In the genomic region with DNA sequence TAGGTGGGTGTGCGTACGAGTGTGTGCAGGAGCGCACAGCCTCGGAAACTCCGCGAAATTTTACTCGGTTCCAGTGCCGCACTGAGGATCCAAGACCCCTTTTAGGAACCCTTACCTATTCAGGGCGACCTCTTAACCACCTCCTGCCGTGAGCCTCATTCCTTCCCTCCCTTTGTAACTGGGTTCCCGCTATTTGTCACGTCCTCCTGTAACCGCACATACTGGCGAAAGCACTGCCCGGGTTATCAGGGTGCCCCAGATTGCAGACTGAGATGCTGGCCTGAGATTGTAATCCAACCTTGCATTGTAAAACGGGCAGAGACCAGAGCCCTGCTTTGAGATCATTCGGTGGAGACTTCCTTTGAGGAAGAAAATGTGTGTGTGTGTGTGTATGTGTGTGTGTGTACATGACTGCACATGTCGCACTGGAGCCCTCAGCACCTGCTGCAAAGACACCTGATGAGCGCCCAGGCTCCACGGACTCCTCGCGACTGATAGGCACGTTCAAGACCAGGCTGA, we compare ENCODE assay signal across 8 cellular contexts.
DNase-seq lines count a peak whose midpoint lies in the region; ATAC-seq and TF ChIP-seq lines count a peak whose summit lies in the region.

No MANE protein-coding gene starts in this region.

- peak overlapping the region; percentile 100 for H3K4me3 Mint-ChIP-seq in CD8-positive, alpha-beta T cell

- peaks cover 50% of the 10 kb centered on the region for H3K4me1 ChIP-seq in CD8-positive, alpha-beta T cell (ENCODE audit: insufficient read depth, low read length)
- H3K4me1 ChIP-seq in SK-N-SH (ENCODE audit: control insufficient read depth in 1 of 2, insufficient read depth in 2 of 2, low read depth in 1 of 2, low read length in 1 of 2) (peaks cover 2 to 21% of the 10 kb centered on the region in 2 experiments; a peak in 2 of 4 replicates), liver (ENCODE audit: control insufficient read depth in 4 of 4, insufficient read depth in 4 of 4, low read length in 3 of 4) (peaks cover 0 to 17% (median 4%) of the 10 kb centered on the region in 4 donors), subcutaneous abdominal adipose tissue (ENCODE audit: control insufficient read depth in 5 of 5, insufficient read depth in 5 of 5, low read length in 5 of 5) (peaks cover 0 to 61% (median 48%) of the 10 kb centered on the region in 5 donors)

- intact Hi-C loops in CD8-positive, alpha-beta T cell (cut with DNase I, micrococcal nuclease) = loop anchor here (2.0 kb wide), 7 partner anchors 16 to 198 kb away; a partner anchor contains a TSS

- TF ChIP-seq CTCF in CD8-positive, alpha-beta T cell (IDR thresholded peaks at IDR 0.05) = no peak
- TF ChIP-seq CTCF in SK-N-SH (IDR thresholded peaks at IDR 0.05) (no peak), liver (IDR thresholded peaks at IDR 0.05; ENCODE audit: low read depth, low read length, missing input control) (no peak), GM10266 (IDR thresholded peaks at IDR 0.05; ENCODE audit: control insufficient read depth, insufficient read depth, low read depth, missing control alignments) (no peak)

- WGBS in SK-N-SH (ENCODE audit: low lambda C conversion rate) = 18% methylated on average over 19 of the region's 23 CpGs
- 7% methylated on average over 23 of the region's 23 CpGs for WGBS in liver

- peaks cover 75% of the 10 kb centered on the region for H3K4me1 Mint-ChIP-seq in CD8-positive, alpha-beta T cell (ENCODE audit: low read depth)

- peak overlapping the region; percentile 96 for H3K4me3 ChIP-seq in CD8-positive, alpha-beta T cell (ENCODE audit: low read depth, low read length)
- H3K4me3 ChIP-seq in SK-N-SH (ENCODE audit: low read depth in 2 of 2, low read length in 1 of 2) (peak overlapping the region; percentile 64 to 100), liver (ENCODE audit: low read depth in 1 of 3, low read length in 3 of 3) (peak overlapping the region; percentile 70 to 99 (median 95)), subcutaneous abdominal adipose tissue (ENCODE audit: low read depth in 1 of 5, low read length in 5 of 5) (peak overlapping the region; percentile 89 to 99 (median 95))

- no peaks in the 10 kb centered on the region for H3K36me3 ChIP-seq in CD8-positive, alpha-beta T cell (ENCODE audit: insufficient read depth, low read length)
- no peaks in the 10 kb centered on the region for H3K36me3 ChIP-seq in SK-N-SH (replicated peaks in 1 of 2; ENCODE audit: control insufficient read depth in 1 of 2, insufficient read depth in 2 of 2, low read length in 1 of 2)
- H3K36me3 ChIP-seq in liver (ENCODE audit: control insufficient read depth in 4 of 4, insufficient read depth in 3 of 4, low read depth in 1 of 4, low read length in 3 of 4) = no peaks in the 10 kb centered on the region
- H3K36me3 ChIP-seq in subcutaneous abdominal adipose tissue (ENCODE audit: control insufficient read depth in 5 of 5, insufficient read depth in 5 of 5, low read length in 5 of 5) = no peaks in the 10 kb centered on the region

- peak overlapping the region; percentile 99 for H3K27ac Mint-ChIP-seq in CD8-positive, alpha-beta T cell

- H3K9me3 Mint-ChIP-seq in CD8-positive, alpha-beta T cell = no peaks in the 10 kb centered on the region

- TF ChIP-seq RAD21 in SK-N-SH (IDR thresholded peaks at IDR 0.05; ENCODE audit: low read length) (no peak), liver (IDR thresholded peaks at IDR 0.05) (no peak)

- no peaks in the 10 kb centered on the region for H4K20me1 ChIP-seq in SK-N-SH (ENCODE audit: insufficient read depth)

- H3K27me3 ChIP-seq in CD8-positive, alpha-beta T cell (ENCODE audit: insufficient read depth, low read length) = no peaks in the 10 kb centered on the region
- H3K27me3 ChIP-seq in SK-N-SH (ENCODE audit: insufficient read depth) = no peaks in the 10 kb centered on the region
- no peaks in the 10 kb centered on the region for H3K27me3 ChIP-seq in liver (ENCODE audit: control insufficient read depth in 4 of 4, insufficient read depth in 4 of 4, low read length in 3 of 4)
- no peaks in the 10 kb centered on the region for H3K27me3 ChIP-seq in subcutaneous abdominal adipose tissue (ENCODE audit: control insufficient read depth in 5 of 5, insufficient read depth in 4 of 5, low read length in 5 of 5)

- H3F3A ChIP-seq in SK-N-SH (replicated peaks; ENCODE audit: insufficient read depth) = peaks cover 12% of the 10 kb centered on the region

- no peak for ATAC-seq in CD8-positive, alpha-beta T cell
- ATAC-seq in GM19395 (IDR thresholded peaks at IDR 0.05; ENCODE audit: unreplicated experiment) (peak; percentile 15), HG03571 (IDR thresholded peaks at IDR 0.05; ENCODE audit: unreplicated experiment) (peak; percentile 7)

- no peaks in the 10 kb centered on the region for H3K9me3 ChIP-seq in CD8-positive, alpha-beta T cell (ENCODE audit: low read length)
- H3K9me3 ChIP-seq in SK-N-SH = no peaks in the 10 kb centered on the region
- peaks cover 0 to 4% (median 0%) of the 10 kb centered on the region in 4 donors for H3K9me3 ChIP-seq in liver (ENCODE audit: control insufficient read depth in 4 of 4, low read length in 3 of 4)
- H3K9me3 ChIP-seq in subcutaneous abdominal adipose tissue (ENCODE audit: control insufficient read depth in 5 of 5, low read length in 5 of 5) = no peaks in the 10 kb centered on the region

- H3K79me2 ChIP-seq in SK-N-SH (ENCODE audit: insufficient read depth) = peaks cover 52% of the 10 kb centered on the region

- H2AFZ ChIP-seq in SK-N-SH (ENCODE audit: low read depth) = peak overlapping the region; percentile 73

- H3K9me2 ChIP-seq in SK-N-SH = no peaks in the 10 kb centered on the region

- H3K9ac ChIP-seq in SK-N-SH (peak overlapping the region; percentile 89), liver (ENCODE audit: low read depth in 1 of 2, low read length in 2 of 2) (peak overlapping the region; percentile 89 to 92), subcutaneous abdominal adipose tissue (ENCODE audit: low read length in 5 of 5) (peak overlapping the region; percentile 75 to 91 (median 89))

- peaks cover 29% of the 10 kb centered on the region for H3K36me3 Mint-ChIP-seq in CD8-positive, alpha-beta T cell

- H3K27ac ChIP-seq in CD8-positive, alpha-beta T cell (ENCODE audit: low read depth, low read length) = peak overlapping the region; percentile 79
- H3K27ac ChIP-seq in SK-N-SH (ENCODE audit: low read depth in 2 of 2, low read length in 1 of 2) = peak overlapping the region; percentile 62 to 85; a peak in 3 of 4 replicates
- H3K27ac ChIP-seq in liver (ENCODE audit: low read depth in 1 of 2, low read length in 2 of 2) = peak overlapping the region; percentile 93 to 94
- H3K27ac ChIP-seq in subcutaneous abdominal adipose tissue (ENCODE audit: low read depth, low read length) = peak overlapping the region; percentile 92

- H3K27me3 Mint-ChIP-seq in CD8-positive, alpha-beta T cell (ENCODE audit: low read depth) = no peaks in the 10 kb centered on the region

- CTCF ChIA-PET in CD8-positive, alpha-beta T cell (lab: Charles Lee) = interaction anchor here (1.1 to 5.9 kb wide), 10 partner anchors 10 to 281 kb away, joined by 3 to 34 read pairs (median 8); a partner anchor contains a TSS
- CTCF ChIA-PET in SK-N-SH (lab: Yijun Ruan, JAX) = interaction anchor here (0.7 to 1.7 kb wide), 5 partner anchors 46 to 281 kb away, joined by 3 to 7 read pairs (median 3); a partner anchor contains a TSS

- peak in 4 of 7 experiments; percentile 42 to 68 (median 46) for DNase-seq in CD8-positive, alpha-beta T cell
- DNase-seq in SK-N-SH (peak; percentile 43), cerebellum (ENCODE audit: low spot score) (peak; percentile 6), GM10266 (ENCODE audit: extremely low spot score) (no peak)

- POLR2A ChIA-PET in CD8-positive, alpha-beta T cell (lab: Charles Lee) = interaction anchor here (1.0 to 2.5 kb wide), 13 partner anchors 8 to 198 kb away, joined by 3 to 10 read pairs (median 7); a partner anchor contains a TSS
- POLR2A ChIA-PET in SK-N-SH (lab: Yijun Ruan, JAX) = interaction anchor here (0.6 to 1.5 kb wide), 6 partner anchors 13 to 281 kb away, joined by 3 to 11 read pairs (median 4); a partner anchor contains a TSS

- TF ChIP-seq EP300 in SK-N-SH (IDR thresholded peaks at IDR 0.05; ENCODE audit: borderline replicate concordance in 1 of 2, low read depth in 1 of 2, low read length in 1 of 2) = no peak

- H3K4me2 ChIP-seq in SK-N-SH = peak overlapping the region; percentile 86

TF ChIP-seq in SK-N-SH, 30 proteins besides CTCF, POLR2A, EP300 and RAD21 (continues in another document):
- no peak for TF ChIP-seq TAF1 (IDR thresholded peaks at IDR 0.05; ENCODE audit: borderline replicate concordance, low read depth, low read length)
- TF ChIP-seq GATA2 (CRISPR knock-in tag; IDR thresholded peaks at IDR 0.05) = peak; percentile 76
- TF ChIP-seq, protein P1, sequence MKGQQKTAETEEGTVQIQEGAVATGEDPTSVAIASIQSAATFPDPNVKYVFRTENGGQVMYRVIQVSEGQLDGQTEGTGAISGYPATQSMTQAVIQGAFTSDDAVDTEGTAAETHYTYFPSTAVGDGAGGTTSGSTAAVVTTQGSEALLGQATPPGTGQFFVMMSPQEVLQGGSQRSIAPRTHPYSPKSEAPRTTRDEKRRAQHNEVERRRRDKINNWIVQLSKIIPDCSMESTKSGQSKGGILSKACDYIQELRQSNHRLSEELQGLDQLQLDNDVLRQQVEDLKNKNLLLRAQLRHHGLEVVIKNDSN (IDR thresholded peaks at IDR 0.05; ENCODE audit: borderline replicate concordance, low read depth) = no peak
- no peak for TF ChIP-seq RCOR1 (IDR thresholded peaks at IDR 0.05; ENCODE audit: low read length)
- TF ChIP-seq, protein P2, sequence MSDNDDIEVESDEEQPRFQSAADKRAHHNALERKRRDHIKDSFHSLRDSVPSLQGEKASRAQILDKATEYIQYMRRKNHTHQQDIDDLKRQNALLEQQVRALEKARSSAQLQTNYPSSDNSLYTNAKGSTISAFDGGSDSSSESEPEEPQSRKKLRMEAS (IDR thresholded peaks at IDR 0.05; ENCODE audit: low read depth) = no peak

TF ChIP-seq in liver, 16 proteins besides CTCF, POLR2A, EP300 and RAD21 (continues in another document):
- TF ChIP-seq JUND (IDR thresholded peaks at IDR 0.05) (no peak), RXRA (IDR thresholded peaks at IDR 0.05) (no peak), HNF4A (conservative IDR thresholded peaks at IDR 0.05) (no peak), NR2F2 (IDR thresholded peaks at IDR 0.05) (no peak), YY1 (IDR thresholded peaks at IDR 0.05) (no peak), SP1 (IDR thresholded peaks at IDR 0.05) (no peak), GABPA (IDR thresholded peaks at IDR 0.05 in 1 of 2, conservative IDR thresholded peaks at IDR 0.05 in 1 of 2) (no peak), HNF4G (IDR thresholded peaks at IDR 0.05) (no peak), FOXA1 (IDR thresholded peaks at IDR 0.05) (no peak), FOXA2 (IDR thresholded peaks at IDR 0.05) (no peak)
- TF ChIP-seq, protein P3, sequence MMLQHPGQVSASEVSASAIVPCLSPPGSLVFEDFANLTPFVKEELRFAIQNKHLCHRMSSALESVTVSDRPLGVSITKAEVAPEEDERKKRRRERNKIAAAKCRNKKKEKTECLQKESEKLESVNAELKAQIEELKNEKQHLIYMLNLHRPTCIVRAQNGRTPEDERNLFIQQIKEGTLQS (IDR thresholded peaks at IDR 0.05) = no peak
